In genomic region chr2:165601065-165601830, GRCh38 we compare ENCODE assay signal across 17 cellular contexts.
"Had no signal": no experiment of that assay in that cellular context is flagged by ENCODE, and none has a peak within 500 bp of the region (broad histone marks: within the 10 kb centered on the region; RNA-seq: fewer than 3 reads in every experiment).

No MANE protein-coding gene starts in this region.

- H3K4me3 Mint-ChIP-seq: activated naive CD4-positive, alpha-beta T cell treated with anti-CD3 and anti-CD28 coated beads, Interleukin-2, amount 50 U/mL, for 24 hours; activated T-cell treated with anti-CD3 and anti-CD28 coated beads, Interleukin-2, amount 50 U/mL, for 72 hours; natural killer cell had no signal

- H3K4me1 ChIP-seq: parathyroid adenoma had no signal

- H3K27ac Mint-ChIP-seq: activated naive CD4-positive, alpha-beta T cell treated with anti-CD3 and anti-CD28 coated beads, Interleukin-2, amount 50 U/mL, for 24 hours; activated T-cell treated with anti-CD3 and anti-CD28 coated beads, Interleukin-2, amount 50 U/mL, for 72 hours; natural killer cell had no signal

- H3K4me3 ChIP-seq: sigmoid colon, tibial artery, vagina had no signal

- H3K9me3 ChIP-seq: sigmoid colon, tibial artery, vagina had no signal

- H3K9me3 Mint-ChIP-seq: activated naive CD4-positive, alpha-beta T cell treated with anti-CD3 and anti-CD28 coated beads, Interleukin-2, amount 50 U/mL, for 24 hours; activated T-cell treated with anti-CD3 and anti-CD28 coated beads, Interleukin-2, amount 50 U/mL, for 72 hours; natural killer cell had no signal

- ATAC-seq: activated T-cell treated with anti-CD3 and anti-CD28 coated beads, Interleukin-2, amount 50 U/mL, for 72 hours; natural killer cell had no signal

- H3K79me2 ChIP-seq: parathyroid adenoma had no signal

- H2AFZ ChIP-seq: parathyroid adenoma had no signal

- H3K27ac ChIP-seq: parathyroid adenoma, tibial artery, vagina, VCaP had no signal

- DNase-seq: activated CD4-positive, CD25-positive, alpha-beta regulatory T cell treated with anti-CD3 and anti-CD28 coated beads, Interleukin-2, amount 50 U/mL, for 72 hours; activated CD8-positive, alpha-beta memory T cell treated with anti-CD3 and anti-CD28 coated beads for 24 hours; activated CD8-positive, alpha-beta memory T cell treated with anti-CD3 and anti-CD28 coated beads, Interleukin-2, amount 50 U/mL, for 48 hours; activated effector memory CD4-positive, alpha-beta T cell treated with anti-CD3 and anti-CD28 coated beads, Interleukin-2, amount 50 U/mL, for 16 hours; activated T-cell treated with anti-CD3 and anti-CD28 coated beads, Interleukin-2, amount 50 U/mL, for 72 hours; cerebellar nuclear complex; cortex of kidney; effector CD4-positive, alpha-beta T cell; natural killer cell; sigmoid colon; stimulated activated naive CD4-positive, alpha-beta T cell; T-helper 2 cell; tibial artery had no signal

- H3K4me1 Mint-ChIP-seq: activated naive CD4-positive, alpha-beta T cell treated with anti-CD3 and anti-CD28 coated beads, Interleukin-2, amount 50 U/mL, for 24 hours; natural killer cell had no signal

- H3K9ac ChIP-seq: parathyroid adenoma had no signal

- H3K36me3 Mint-ChIP-seq: activated naive CD4-positive, alpha-beta T cell treated with anti-CD3 and anti-CD28 coated beads, Interleukin-2, amount 50 U/mL, for 24 hours; natural killer cell had no signal

- H3K36me3 ChIP-seq: tibial artery, vagina had no signal

- H3K27me3 ChIP-seq: sigmoid colon, tibial artery, vagina had no signal
